ENCODE assay signal across 16 cellular contexts in genomic region chr17:4896332-4897197, GRCh38. TPM values are rescaled to one million over a fixed set of nuclear protein-coding genes. Genes with fewer than 3 reads are reported as not detected.
A peak's percentile ranks its signal among the peaks of the same experiment; 100 is the strongest.
DNase-seq lines count a peak whose midpoint lies in the region; ATAC-seq and TF ChIP-seq lines count a peak whose summit lies in the region.
"Had no signal": no experiment of that assay in that cellular context is flagged by ENCODE, and none has a peak within 500 bp of the region (broad histone marks: within the 10 kb centered on the region; RNA-seq: fewer than 3 reads in every experiment).

No MANE protein-coding gene starts in this region.

- DNase-seq in GM10266 (ENCODE audit: extremely low spot score): peak; percentile 8
- peak; percentile 70 for DNase-seq in coronary artery (ENCODE audit: low spot score)
- DNase-seq in nephron progenitor cell: no peak
- DNase-seq in kidney glomerular epithelial cell (lab: John Stamatoyannopoulos, UW): no peak
- DNase-seq in SK-N-DZ (ENCODE audit: low spot score): no peak
- DNase-seq: COR-L47, HFFc6, NCI-H187 treated with DMSO at 0.1 percent for 48 hours, NCI-H345, SIG-M5 had no signal

- no peak for TF ChIP-seq CTCF in GM10266 (IDR thresholded peaks at IDR 0.05; ENCODE audit: control insufficient read depth, insufficient read depth, low read depth, missing control alignments)
- 0 out of 2 replicates have a peak, but pooled peaks have one; percentile 9 for TF ChIP-seq CTCF in HEK293 (tag by site-specific recombination; IDR thresholded peaks at IDR 0.05)
- no peak for TF ChIP-seq CTCF in coronary artery (IDR thresholded peaks at IDR 0.05)
- TF ChIP-seq CTCF in nephron progenitor cell (IDR thresholded peaks at IDR 0.05): no peak

- 0 out of 2 replicates have a peak overlapping the region, but pooled peaks have one; percentile 1 for H3K27ac ChIP-seq in HEK293 (ENCODE audit: extremely low read depth, low read depth, low read length)
- H3K27ac ChIP-seq in coronary artery: no peak overlapping the region
- H3K27ac ChIP-seq: KMS-11 had no signal

- H3K36me3 Mint-ChIP-seq in nephron progenitor cell (ENCODE audit: low read depth): peaks cover 29% of the 10 kb centered on the region

- CTCF ChIA-PET in HEK293 (lab: Yijun Ruan, JAX): interaction anchor here (0.7 to 1.5 kb wide), 3 partner anchors 164 to 330 kb away, joined by 3 to 5 read pairs (median 4); no protein-coding TSS in a partner anchor

- H3K9me3 ChIP-seq in HEK293 (ENCODE audit: control insufficient read depth, insufficient read depth, low read depth, low read length): no peaks in the 10 kb centered on the region

- H3K27ac Mint-ChIP-seq in nephron progenitor cell: peak overlapping the region; percentile 17
- H3K27ac Mint-ChIP-seq: GM23338, HFFc6 had no signal

- H3K4me3 ChIP-seq in HEK293 (ENCODE audit: low read depth, low read length): no peak overlapping the region
- no peak overlapping the region for H3K4me3 ChIP-seq in coronary artery
- H3K4me3 ChIP-seq: GM23338 had no signal

- H3K4me1 Mint-ChIP-seq in nephron progenitor cell: peaks cover 48% of the 10 kb centered on the region

- POLR2A ChIA-PET in HEK293 (lab: Yijun Ruan, JAX): no interaction called here

- no peak overlapping the region for H3K4me3 Mint-ChIP-seq in nephron progenitor cell
- H3K4me3 Mint-ChIP-seq: HFFc6 had no signal

- no peaks in the 10 kb centered on the region for H3K9me3 Mint-ChIP-seq in nephron progenitor cell
- H3K9me3 Mint-ChIP-seq: GM23338, HFFc6 had no signal

- H3K4me1 ChIP-seq in HEK293 (ENCODE audit: control insufficient read depth, insufficient read depth, low read length): no peaks in the 10 kb centered on the region

- ATAC-seq in HG03460 (IDR thresholded peaks at IDR 0.05; ENCODE audit: unreplicated experiment) (no peak), GM18858 (IDR thresholded peaks at IDR 0.05; ENCODE audit: unreplicated experiment) (no peak)

- peaks cover 0 to 79% of the 10 kb centered on the region in 2 experiments; a peak in 2 of 3 replicates for H3K36me3 ChIP-seq in HEK293 (ENCODE audit: control insufficient read depth in 2 of 2, insufficient read depth in 1 of 2, low read length in 2 of 2)

- peaks cover 11% of the 10 kb centered on the region for H3K27me3 Mint-ChIP-seq in nephron progenitor cell (ENCODE audit: low read depth, poor library complexity)

TF ChIP-seq in HEK293, 187 proteins besides CTCF, POLR2A, EP300 and RAD21:
- TF ChIP-seq PRDM4 (tag by site-specific recombination; IDR thresholded peaks at IDR 0.05): no peak
- no peak for TF ChIP-seq TRIM28 (IDR thresholded peaks at IDR 0.05; ENCODE audit: borderline replicate concordance, low read length)
- no peak for TF ChIP-seq PRDM6 (tag by site-specific recombination; IDR thresholded peaks at IDR 0.05)
- TF ChIP-seq, protein P1, sequence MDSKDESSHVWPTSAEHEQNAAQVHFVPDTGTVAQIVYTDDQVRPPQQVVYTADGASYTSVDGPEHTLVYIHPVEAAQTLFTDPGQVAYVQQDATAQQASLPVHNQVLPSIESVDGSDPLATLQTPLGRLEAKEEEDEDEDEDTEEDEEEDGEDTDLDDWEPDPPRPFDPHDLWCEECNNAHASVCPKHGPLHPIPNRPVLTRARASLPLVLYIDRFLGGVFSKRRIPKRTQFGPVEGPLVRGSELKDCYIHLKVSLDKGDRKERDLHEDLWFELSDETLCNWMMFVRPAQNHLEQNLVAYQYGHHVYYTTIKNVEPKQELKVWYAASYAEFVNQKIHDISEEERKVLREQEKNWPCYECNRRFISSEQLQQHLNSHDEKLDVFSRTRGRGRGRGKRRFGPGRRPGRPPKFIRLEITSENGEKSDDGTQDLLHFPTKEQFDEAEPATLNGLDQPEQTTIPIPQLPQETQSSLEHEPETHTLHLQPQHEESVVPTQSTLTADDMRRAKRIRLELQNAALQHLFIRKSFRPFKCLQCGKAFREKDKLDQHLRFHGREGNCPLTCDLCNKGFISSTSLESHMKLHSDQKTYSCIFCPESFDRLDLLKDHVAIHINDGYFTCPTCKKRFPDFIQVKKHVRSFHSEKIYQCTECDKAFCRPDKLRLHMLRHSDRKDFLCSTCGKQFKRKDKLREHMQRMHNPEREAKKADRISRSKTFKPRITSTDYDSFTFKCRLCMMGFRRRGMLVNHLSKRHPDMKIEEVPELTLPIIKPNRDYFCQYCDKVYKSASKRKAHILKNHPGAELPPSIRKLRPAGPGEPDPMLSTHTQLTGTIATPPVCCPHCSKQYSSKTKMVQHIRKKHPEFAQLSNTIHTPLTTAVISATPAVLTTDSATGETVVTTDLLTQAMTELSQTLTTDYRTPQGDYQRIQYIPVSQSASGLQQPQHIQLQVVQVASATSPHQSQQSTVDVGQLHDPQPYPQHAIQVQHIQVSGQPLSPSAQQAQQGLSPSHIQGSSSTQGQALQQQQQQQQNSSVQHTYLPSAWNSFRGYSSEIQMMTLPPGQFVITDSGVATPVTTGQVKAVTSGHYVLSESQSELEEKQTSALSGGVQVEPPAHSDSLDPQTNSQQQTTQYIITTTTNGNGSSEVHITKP (tag by site-specific recombination; IDR thresholded peaks at IDR 0.05): peak; percentile 62
- no peak for TF ChIP-seq ZNF639 (tag by site-specific recombination; IDR thresholded peaks at IDR 0.05)
- TF ChIP-seq, protein P2, sequence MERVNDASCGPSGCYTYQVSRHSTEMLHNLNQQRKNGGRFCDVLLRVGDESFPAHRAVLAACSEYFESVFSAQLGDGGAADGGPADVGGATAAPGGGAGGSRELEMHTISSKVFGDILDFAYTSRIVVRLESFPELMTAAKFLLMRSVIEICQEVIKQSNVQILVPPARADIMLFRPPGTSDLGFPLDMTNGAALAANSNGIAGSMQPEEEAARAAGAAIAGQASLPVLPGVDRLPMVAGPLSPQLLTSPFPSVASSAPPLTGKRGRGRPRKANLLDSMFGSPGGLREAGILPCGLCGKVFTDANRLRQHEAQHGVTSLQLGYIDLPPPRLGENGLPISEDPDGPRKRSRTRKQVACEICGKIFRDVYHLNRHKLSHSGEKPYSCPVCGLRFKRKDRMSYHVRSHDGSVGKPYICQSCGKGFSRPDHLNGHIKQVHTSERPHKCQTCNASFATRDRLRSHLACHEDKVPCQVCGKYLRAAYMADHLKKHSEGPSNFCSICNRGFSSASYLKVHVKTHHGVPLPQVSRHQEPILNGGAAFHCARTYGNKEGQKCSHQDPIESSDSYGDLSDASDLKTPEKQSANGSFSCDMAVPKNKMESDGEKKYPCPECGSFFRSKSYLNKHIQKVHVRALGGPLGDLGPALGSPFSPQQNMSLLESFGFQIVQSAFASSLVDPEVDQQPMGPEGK (tag by site-specific recombination; IDR thresholded peaks at IDR 0.05): peak; percentile 31; the same call in 1 of the 2 replicates
- TF ChIP-seq ZNF169 (tag by site-specific recombination; IDR thresholded peaks at IDR 0.05): no peak

RNA-seq across cellular contexts. Expression of gene C17orf107, which starts 2.8 kb away (rescaled TPM):
- 0.12 and 0.69 TPM in 2 replicates for polyA plus RNA-seq in SK-N-DZ (2014; cell fraction: cytosol; rRNA removed)
- polyA plus RNA-seq in SK-N-DZ (2014; cell fraction: nucleus; rRNA removed): 1.1 and 2.1 TPM in 2 replicates

RNA-seq across cellular contexts. Expression of gene CHRNE, which starts 6.3 kb away (rescaled TPM):
- polyA plus RNA-seq in SK-N-DZ (2014; cell fraction: cytosol; rRNA removed): 0.19 and 0.62 TPM in 2 replicates
- polyA plus RNA-seq in SK-N-DZ (2014; cell fraction: nucleus; rRNA removed): 1.3 and 2.7 TPM in 2 replicates

RNA-seq across cellular contexts. Expression of gene GP1BA, which starts 35.5 kb away (rescaled TPM):
- polyA plus RNA-seq in SK-N-DZ (2014; cell fraction: cytosol; rRNA removed): not detected in 2 replicates
- not detected in 2 replicates for polyA plus RNA-seq in SK-N-DZ (2014; cell fraction: nucleus; rRNA removed)
- polyA plus RNA-seq: AG04450 had no signal

RNA-seq across cellular contexts. Expression of gene SLC25A11, which starts 43.3 kb away (rescaled TPM):
- polyA plus RNA-seq in SK-N-DZ (2014; cell fraction: cytosol; rRNA removed): 118 and 132 TPM in 2 replicates
- polyA plus RNA-seq in SK-N-DZ (2014; cell fraction: nucleus; rRNA removed): 65.5 and 71.8 TPM in 2 replicates

RNA-seq across cellular contexts. Expression of gene RNF167, which starts 43.5 kb away (rescaled TPM):
- 66.0 and 77.3 TPM in 2 replicates for polyA plus RNA-seq in SK-N-DZ (2014; cell fraction: cytosol; rRNA removed)
- 84.6 and 104 TPM in 2 replicates for polyA plus RNA-seq in SK-N-DZ (2014; cell fraction: nucleus; rRNA removed)

Comparison
In these comparisons a context has a peak if more than half of its experiments do, and no peak if none do; other contexts are left out.
1. DNase-seq: peak in GM10266 (single experiment) and coronary artery (single experiment); none in nephron progenitor cell (single experiment), kidney glomerular epithelial cell (single experiment) and SK-N-DZ (single experiment).